In the genomic region with DNA sequence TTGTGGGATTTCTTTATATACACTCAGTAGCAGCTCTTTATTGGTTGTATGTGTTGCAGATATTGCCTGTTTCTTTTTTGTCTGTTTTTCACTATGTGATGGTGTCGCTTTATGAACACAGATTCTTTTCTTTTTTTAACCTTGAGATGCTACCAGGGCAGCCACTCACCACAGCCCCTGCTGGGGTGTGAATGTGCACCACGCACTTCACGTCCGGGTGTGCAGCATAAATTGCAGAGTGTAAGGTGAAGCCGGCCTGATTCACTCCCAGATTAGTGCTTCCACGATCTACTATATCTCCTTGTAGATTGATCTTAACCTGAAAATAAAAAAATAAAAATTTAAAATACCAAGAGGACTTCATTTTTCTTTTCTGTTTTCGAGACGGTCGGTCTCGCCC, we compare ENCODE assay signal across 25 cellular contexts.
DNase-seq lines count a peak whose midpoint lies in the region; ATAC-seq, FAIRE-seq and TF ChIP-seq lines count a peak whose summit lies in the region.
"Had no signal": no experiment of that assay in that cellular context is flagged by ENCODE, and none has a peak within 500 bp of the region (broad histone marks: within the 10 kb centered on the region; RNA-seq: fewer than 3 reads in every experiment).

No MANE protein-coding gene starts in this region.

- no peaks in the 10 kb centered on the region for H3K27me3 ChIP-seq in CD4-positive, CD25-positive, alpha-beta regulatory T cell (ENCODE audit: control insufficient read depth, insufficient read depth, low read length)
- H3K27me3 ChIP-seq in GM12878 (replicated peaks in 1 of 2; ENCODE audit: control insufficient read depth in 2 of 2, insufficient read depth in 2 of 2, low read length in 1 of 2), result no peaks in the 10 kb centered on the region
- no peaks in the 10 kb centered on the region for H3K27me3 ChIP-seq in trophoblast cell (ENCODE audit: insufficient read depth, low read length)
- H3K27me3 ChIP-seq in Peyer's patch, result no peaks in the 10 kb centered on the region

- H3K14ac ChIP-seq in trophoblast cell (ENCODE audit: low read length), result no peak overlapping the region

- H3K79me1 ChIP-seq in trophoblast cell (ENCODE audit: low read length), result no peaks in the 10 kb centered on the region

- no peaks in the 10 kb centered on the region for H3K9me3 ChIP-seq in CD4-positive, CD25-positive, alpha-beta regulatory T cell (ENCODE audit: control insufficient read depth in 2 of 2, low read length in 2 of 2)
- no peaks in the 10 kb centered on the region for H3K9me3 ChIP-seq in GM12878 (replicated peaks; ENCODE audit: control insufficient read depth, insufficient read depth, low read length)
- no peaks in the 10 kb centered on the region for H3K9me3 ChIP-seq in trophoblast cell (ENCODE audit: insufficient read depth, low read depth, low read length)
- no peaks in the 10 kb centered on the region for H3K9me3 ChIP-seq in Peyer's patch
- H3K9me3 ChIP-seq: Caco-2 had no signal

- TSS peak; percentile 33 for BruUV-seq in GM12878 (replicated peaks; lab: Mats Ljungman, UMichigan)

- no peak overlapping the region for H4K8ac ChIP-seq in trophoblast cell (ENCODE audit: low read depth, low read length)

- no peak overlapping the region for H3K9ac ChIP-seq in GM12878 (ENCODE audit: control insufficient read depth, insufficient read depth, low read length)
- H3K9ac ChIP-seq in trophoblast cell (ENCODE audit: low read length), result no peak overlapping the region

- TF ChIP-seq CTCF in GM12878 (IDR thresholded peaks at IDR 0.05 in 2 of 3, conservative IDR thresholded peaks at IDR 0.05 in 1 of 3; ENCODE audit: control insufficient read depth in 2 of 3, extremely low read depth in 1 of 3, insufficient read depth in 1 of 3, low read depth in 3 of 3, low read length in 3 of 3), result no peak
- TF ChIP-seq CTCF in Peyer's patch (IDR thresholded peaks at IDR 0.05), result no peak

- H2BK5ac ChIP-seq in trophoblast cell (ENCODE audit: low read depth, low read length, poor library complexity), result no peak overlapping the region

- H3K4me1 ChIP-seq in CD4-positive, CD25-positive, alpha-beta regulatory T cell (ENCODE audit: control insufficient read depth, insufficient read depth, low read length, poor library complexity, severe bottlenecking), result no peaks in the 10 kb centered on the region
- H3K4me1 ChIP-seq in GM12878 (ENCODE audit: control insufficient read depth, insufficient read depth, low read length) (no peaks in the 10 kb centered on the region), trophoblast cell (ENCODE audit: control insufficient read depth in 1 of 2, insufficient read depth in 2 of 2, low read length in 2 of 2) (peaks cover 0 to 3% of the 10 kb centered on the region in 2 experiments), Peyer's patch (peaks cover 0 to 8% (median 0%) of the 10 kb centered on the region in 4 donors)
- H3K4me1 ChIP-seq: Caco-2 had no signal

- no peak overlapping the region for H4K91ac ChIP-seq in trophoblast cell (ENCODE audit: low read depth, low read length)

- H3K36me3 ChIP-seq in CD4-positive, CD25-positive, alpha-beta regulatory T cell (ENCODE audit: control insufficient read depth, insufficient read depth, low read length), result no peaks in the 10 kb centered on the region
- peaks cover 0 to 4% of the 10 kb centered on the region in 2 experiments; a peak in 2 of 4 replicates for H3K36me3 ChIP-seq in GM12878 (ENCODE audit: control insufficient read depth in 2 of 2, insufficient read depth in 2 of 2, low read length in 1 of 2)
- H3K36me3 ChIP-seq in trophoblast cell (ENCODE audit: control insufficient read depth in 1 of 2, insufficient read depth in 2 of 2, low read length in 2 of 2), result peaks cover 0 to 4% of the 10 kb centered on the region in 2 experiments
- no peaks in the 10 kb centered on the region for H3K36me3 ChIP-seq in Peyer's patch

- H4K12ac ChIP-seq in trophoblast cell (ENCODE audit: low read depth, low read length), result no peak overlapping the region

- H2AK5ac ChIP-seq in trophoblast cell (ENCODE audit: low read length), result no peak overlapping the region

- CTCF ChIA-PET in GM12878 (lab: Yijun Ruan, JAX), result no interaction called here

- H3K4me3 ChIP-seq in CD4-positive, CD25-positive, alpha-beta regulatory T cell (ENCODE audit: low read depth, low read length), result no peak overlapping the region
- no peak overlapping the region for H3K4me3 ChIP-seq in GM12878
- H3K4me3 ChIP-seq in trophoblast cell (ENCODE audit: low read depth, low read length), result no peak overlapping the region
- H3K4me3 ChIP-seq in Peyer's patch, result no peak overlapping the region
- H3K4me3 ChIP-seq: PC-9 had no signal

- TF ChIP-seq EP300 in GM12878 (IDR thresholded peaks at IDR 0.05; ENCODE audit: borderline replicate concordance in 1 of 2, control insufficient read depth in 1 of 2, low read depth in 2 of 2, low read length in 2 of 2), result no peak

- no peak overlapping the region for H3K4me3 Mint-ChIP-seq in CD4-positive, CD25-positive, alpha-beta regulatory T cell
- H3K4me3 Mint-ChIP-seq: CD8-positive, alpha-beta T cell; IgD-negative memory B cell had no signal

- FAIRE-seq in GM12891 (lab: Jason Lieb, UNC) (peak; percentile 9), GM12878 (lab: Jason Lieb, UNC) (peak; percentile 31)
- FAIRE-seq: G401.6, GM12892, GM19239 had no signal

- H3K27me3 Mint-ChIP-seq in CD4-positive, CD25-positive, alpha-beta regulatory T cell, result no peaks in the 10 kb centered on the region
- H3K27me3 Mint-ChIP-seq: IgD-negative memory B cell had no signal

- H2BK120ac ChIP-seq in trophoblast cell (ENCODE audit: insufficient read depth, low read length, poor library complexity), result no peak overlapping the region

- in situ Hi-C loops in GM12878 (cut with MboI), result no loop called here

- RAD21 ChIA-PET in GM12878 (lab: Charles Lee; ENCODE audit: unreplicated experiment), result no interaction called here

- H3K4ac ChIP-seq in trophoblast cell (ENCODE audit: low read depth, low read length), result peak overlapping the region; percentile 31

- peaks cover 9% of the 10 kb centered on the region for H3K36me3 Mint-ChIP-seq in CD4-positive, CD25-positive, alpha-beta regulatory T cell

- no peak overlapping the region for H3K18ac ChIP-seq in trophoblast cell (ENCODE audit: low read length)

- H3K23ac ChIP-seq in trophoblast cell (ENCODE audit: low read length), result no peak overlapping the region

- SMC1A ChIA-PET in GM12878 (lab: Charles Lee; ENCODE audit: uncharacterized antibody, unreplicated experiment), result no interaction called here

- no peak overlapping the region for H3K27ac ChIP-seq in CD4-positive, CD25-positive, alpha-beta regulatory T cell (ENCODE audit: insufficient read depth, low read length, poor library complexity, severe bottlenecking)
- H3K27ac ChIP-seq in GM12878 (ENCODE audit: control insufficient read depth, insufficient read depth) (no peak overlapping the region), trophoblast cell (ENCODE audit: low read depth, low read length) (no peak overlapping the region), Peyer's patch (no peak overlapping the region)
- H3K27ac ChIP-seq: HL-60, PC-9, RWPE1 had no signal

- no peak overlapping the region for H3K4me2 ChIP-seq in GM12878 (ENCODE audit: control insufficient read depth, insufficient read depth)
- H3K4me2 ChIP-seq in trophoblast cell (ENCODE audit: low read length), result no peak overlapping the region
- H3K4me2 ChIP-seq: PC-9 had no signal

- no peaks in the 10 kb centered on the region for H3K9me3 Mint-ChIP-seq in CD4-positive, CD25-positive, alpha-beta regulatory T cell
- H3K9me3 Mint-ChIP-seq: CD8-positive, alpha-beta T cell; IgD-negative memory B cell had no signal

- DNase-seq in CD4-positive, CD25-positive, alpha-beta regulatory T cell, result no peak
- DNase-seq in GM12891 (ENCODE audit: insufficient read length, low spot score) (no peak), GM12878 (ENCODE audit: low read depth, low spot score) (no peak), trophoblast cell (no peak), Peyer's patch (no peak)
- no peak for DNase-seq in NK-92 treated with Interleukin-12 subunit alpha and Interleukin-12 subunit beta, amount 100 ng/mL, for 24 hours (lab: John Stamatoyannopoulos, UW)
- DNase-seq: C1 segment of cervical spinal cord; Caco-2; CD8-positive, alpha-beta T cell; NCI-H1048; NCI-H1417; NCI-H1694 treated with DMSO at 0.1 percent for 48 hours; NCI-H2081 treated with DMSO at 0.1 percent for 48 hours; NCI-H524; NCI-H774; PC-9; SHP77 treated with DMSO at 0.1 percent for 48 hours had no signal

- 96% methylated on average over 10 of the region's 10 CpGs for WGBS in GM12878 (ENCODE audit: insufficient coverage, insufficient replicate concordance, low lambda C conversion rate, missing lambda C conversion rate)
- WGBS in trophoblast cell (ENCODE audit: extremely low coverage, insufficient coverage, insufficient read length), result no CpG with 5 or more reads among the region's 10 CpGs

- TF ChIP-seq RAD21 in GM12878 (IDR thresholded peaks at IDR 0.05; ENCODE audit: insufficient read depth, low read depth, low read length), result no peak

- H2AFZ ChIP-seq in GM12878 (ENCODE audit: control insufficient read depth, low read depth, low read length) (no peak overlapping the region), trophoblast cell (ENCODE audit: insufficient read depth, low read length, poor library complexity) (no peak overlapping the region)
- H2AFZ ChIP-seq: PC-9 had no signal

- H3K27ac Mint-ChIP-seq in CD4-positive, CD25-positive, alpha-beta regulatory T cell, result peak overlapping the region in 2 of 3 donors; percentile 10 to 15
- H3K27ac Mint-ChIP-seq: CD8-positive, alpha-beta T cell; IgD-negative memory B cell had no signal

- H4K20me1 ChIP-seq in GM12878 (ENCODE audit: control insufficient read depth, insufficient read depth), result no peaks in the 10 kb centered on the region

- peaks cover 15 to 44% (median 29%) of the 10 kb centered on the region in 4 donors for H3K4me1 Mint-ChIP-seq in CD4-positive, CD25-positive, alpha-beta regulatory T cell

- H3K79me2 ChIP-seq in GM12878 (ENCODE audit: control insufficient read depth, insufficient read depth, low read length), result peaks cover 50% of the 10 kb centered on the region
- peaks cover 4% of the 10 kb centered on the region for H3K79me2 ChIP-seq in trophoblast cell (ENCODE audit: control insufficient read depth, insufficient read depth, low read length, poor library complexity)

- POLR2A ChIA-PET in GM12878 (lab: Charles Lee), result interaction anchor here (1.0 kb wide), 2 partner anchors 10 to 20 kb away, joined by 3 to 4 read pairs; no protein-coding TSS in a partner anchor

- intact Hi-C loops in GM12878 (cut with micrococcal nuclease; ENCODE audit: unreplicated experiment), result no loop called here

- TF ChIP-seq POLR2A in GM12891 (IDR thresholded peaks at IDR 0.05; ENCODE audit: low read depth, low read length), result no peak
- TF ChIP-seq POLR2A in GM12878 (IDR thresholded peaks at IDR 0.05; ENCODE audit: low read depth, low read length), result no peak
- TF ChIP-seq POLR2A in Peyer's patch (IDR thresholded peaks at IDR 0.05), result no peak

- no peak overlapping the region for H2BK12ac ChIP-seq in trophoblast cell (ENCODE audit: low read length)

- ATAC-seq in CD4-positive, CD25-positive, alpha-beta regulatory T cell (ENCODE audit: low read depth in 2 of 2), result no peak
- ATAC-seq in GM12878 (no peak), HG03457 (IDR thresholded peaks at IDR 0.05; ENCODE audit: unreplicated experiment) (no peak)
- ATAC-seq: CD8-positive, alpha-beta T cell; HCT116 had no signal

TF ChIP-seq in GM12891, 5 proteins besides CTCF, POLR2A, EP300 and RAD21 (continues in another document):
- TF ChIP-seq PAX5 (IDR thresholded peaks at IDR 0.05; ENCODE audit: insufficient read depth, low read length, severe bottlenecking), result no peak

TF ChIP-seq in GM12878, 131 proteins besides CTCF, POLR2A, EP300 and RAD21 (continues in another document):
- no peak for TF ChIP-seq ZNF24 (IDR thresholded peaks at IDR 0.05)
